In the genomic region with DNA sequence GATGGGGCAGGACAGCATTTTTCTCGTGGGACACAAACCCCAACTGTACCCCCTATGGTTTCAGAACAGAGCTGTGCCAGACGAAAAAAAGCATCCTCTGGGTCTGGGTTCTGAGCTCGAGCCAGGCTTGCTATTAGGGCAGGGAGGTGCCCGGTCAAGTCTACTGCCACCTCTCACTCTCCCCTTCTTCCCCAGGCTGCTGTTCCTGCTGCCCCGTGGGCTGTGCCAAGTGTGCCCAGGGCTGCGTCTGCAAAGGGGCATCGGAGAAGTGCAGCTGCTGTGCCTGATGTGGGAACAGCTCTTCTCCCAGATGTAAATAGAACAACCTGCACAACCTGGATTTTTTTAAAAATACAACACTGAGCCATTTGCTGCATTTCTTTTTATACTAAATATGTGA, we compare ENCODE assay signal across 9 cellular contexts. TPM values are rescaled to one million over a fixed set of nuclear protein-coding genes. Genes with fewer than 3 reads are reported as not detected.
A peak's percentile ranks its signal among the peaks of the same experiment; 100 is the strongest.
DNase-seq lines count a peak whose midpoint lies in the region; ATAC-seq and TF ChIP-seq lines count a peak whose summit lies in the region.
"Had no signal": no experiment of that assay in that cellular context is flagged by ENCODE, and none has a peak within 500 bp of the region (broad histone marks: within the 10 kb centered on the region; RNA-seq: fewer than 3 reads in every experiment).

No MANE protein-coding gene starts in this region.

- H3K9me2 ChIP-seq in GM23248 (ENCODE audit: insufficient read depth): no peaks in the 10 kb centered on the region

- H3K9me3 ChIP-seq in GM23248 (ENCODE audit: low read depth) (no peaks in the 10 kb centered on the region), psoas muscle (no peaks in the 10 kb centered on the region)

- no peak overlapping the region for H2AFZ ChIP-seq in GM23248

- CTCF ChIA-PET in activated CD8-positive, alpha-beta T cell treated with anti-CD3 and anti-CD28 coated beads, Interleukin-2, amount 10 ng/mL, durations not matched to agents 7 days and 5 days (lab: Charles Lee): interaction anchor here (1.5 to 1.7 kb wide), 2 partner anchors 10 to 26 kb away, joined by 3 to 5 read pairs; no protein-coding TSS in a partner anchor

- H3K79me2 ChIP-seq in GM23248 (ENCODE audit: insufficient read depth): peaks cover 11% of the 10 kb centered on the region

- peaks cover 34% of the 10 kb centered on the region for H3F3A ChIP-seq in GM23248 (ENCODE audit: insufficient read depth)

- peaks cover 41% of the 10 kb centered on the region for H3K27me3 Mint-ChIP-seq in activated CD8-positive, alpha-beta T cell treated with anti-CD3 and anti-CD28 coated beads, Interleukin-2, amount 10 ng/mL, durations not matched to agents 7 days and 5 days (ENCODE audit: low read depth)

- H3K4me3 Mint-ChIP-seq in activated CD8-positive, alpha-beta T cell treated with anti-CD3 and anti-CD28 coated beads, Interleukin-2, amount 10 ng/mL, durations not matched to agents 7 days and 5 days: peak overlapping the region; percentile 81

- H3K9ac ChIP-seq in GM23248: peak overlapping the region; percentile 96

- peak overlapping the region; percentile 98 for H3K27ac ChIP-seq in GM23248
- peak overlapping the region; percentile 97 for H3K27ac ChIP-seq in psoas muscle
- H3K27ac ChIP-seq: cardiac muscle cell had no signal

- H3K4me1 Mint-ChIP-seq in activated CD8-positive, alpha-beta T cell treated with anti-CD3 and anti-CD28 coated beads, Interleukin-2, amount 10 ng/mL, durations not matched to agents 7 days and 5 days (ENCODE audit: low read depth): peaks cover 20% of the 10 kb centered on the region

- peak; percentile 24 for DNase-seq in GM23248
- DNase-seq in activated CD8-positive, alpha-beta T cell treated with anti-CD3 and anti-CD28 coated beads, Interleukin-2, amount 10 ng/mL, durations not matched to agents 7 days and 5 days: no peak
- DNase-seq in fibroblast of the aortic adventitia (ENCODE audit: low read depth): no peak
- DNase-seq in psoas muscle: no peak
- no peak for DNase-seq in dedifferentiated amniotic fluid mesenchymal stem cell (ENCODE audit: extremely low spot score)
- DNase-seq in NCI-H2081 treated with DMSO at 0.1 percent for 48 hours (lab: John Stamatoyannopoulos, UW): no peak

- H4K20me1 ChIP-seq in GM23248 (ENCODE audit: insufficient read depth): no peaks in the 10 kb centered on the region

- no peaks in the 10 kb centered on the region for H3K36me3 Mint-ChIP-seq in activated CD8-positive, alpha-beta T cell treated with anti-CD3 and anti-CD28 coated beads, Interleukin-2, amount 10 ng/mL, durations not matched to agents 7 days and 5 days (ENCODE audit: low read depth)

- H3K4me2 ChIP-seq in GM23248 (ENCODE audit: unreplicated experiment): peak overlapping the region; percentile 98

- intact Hi-C loops in psoas muscle (cut with DNase I): no loop called here

- H3K36me3 ChIP-seq in GM23248 (ENCODE audit: low read depth) (no peaks in the 10 kb centered on the region), psoas muscle (ENCODE audit: insufficient read depth in 1 of 2, low read depth in 1 of 2) (no peaks in the 10 kb centered on the region)
- H3K36me3 ChIP-seq: cardiac muscle cell had no signal

- H3K4me3 ChIP-seq in GM23248 (peak overlapping the region; percentile 91), fibroblast of the aortic adventitia (ENCODE audit: low read depth, low read length) (peak overlapping the region; percentile 81), psoas muscle (peak overlapping the region; percentile 85)
- H3K4me3 ChIP-seq: cardiac muscle cell had no signal

- no peak for ATAC-seq in activated CD8-positive, alpha-beta T cell treated with anti-CD3 and anti-CD28 coated beads, Interleukin-2, amount 10 ng/mL, durations not matched to agents 7 days and 5 days
- peak in 3 of 4 donors; percentile 12 to 22 (median 15) for ATAC-seq in psoas muscle
- ATAC-seq in HG03139 (IDR thresholded peaks at IDR 0.05; ENCODE audit: unreplicated experiment): no peak
- no peak for ATAC-seq in GM18498 (IDR thresholded peaks at IDR 0.05; ENCODE audit: unreplicated experiment)

- H3K27me3 ChIP-seq in GM23248 (replicated peaks; ENCODE audit: insufficient read depth) (no peaks in the 10 kb centered on the region), psoas muscle (ENCODE audit: insufficient read depth in 3 of 3, low read length in 2 of 3) (no peaks in the 10 kb centered on the region)

- no peak overlapping the region for H3K27ac Mint-ChIP-seq in activated CD8-positive, alpha-beta T cell treated with anti-CD3 and anti-CD28 coated beads, Interleukin-2, amount 10 ng/mL, durations not matched to agents 7 days and 5 days

- TF ChIP-seq CTCF in fibroblast of the aortic adventitia (IDR thresholded peaks at IDR 0.05; ENCODE audit: insufficient read depth, low read length): no peak
- no peak for TF ChIP-seq CTCF in psoas muscle (IDR thresholded peaks at IDR 0.05)

- in situ Hi-C loops in GM23248 (cut with MboI): no loop called here

- POLR2A ChIA-PET in activated CD8-positive, alpha-beta T cell treated with anti-CD3 and anti-CD28 coated beads, Interleukin-2, amount 10 ng/mL, durations not matched to agents 7 days and 5 days (lab: Charles Lee): interaction anchor here (1.5 to 4.7 kb wide), 4 partner anchors 10 to 56 kb away, joined by 4 to 56 read pairs (median 12); partner anchors contain the start of genes MT1X and MT2A

- WGBS in GM23248 (ENCODE audit: low coverage in 1 of 2, low lambda C conversion rate in 2 of 2, missing lambda C conversion rate in 2 of 2), 2 experiments: 1 to 7% methylated on average over 7 of the region's 7 CpGs
- WGBS in psoas muscle, 3 donors: 36 to 49% (median 36%) methylated on average over 7 of the region's 7 CpGs

- peaks cover 4% of the 10 kb centered on the region; the same call in 1 of the 2 replicates for H3K4me1 ChIP-seq in GM23248 (ENCODE audit: insufficient read depth)
- H3K4me1 ChIP-seq in psoas muscle: peaks cover 33% of the 10 kb centered on the region

- H3K9me3 Mint-ChIP-seq in activated CD8-positive, alpha-beta T cell treated with anti-CD3 and anti-CD28 coated beads, Interleukin-2, amount 10 ng/mL, durations not matched to agents 7 days and 5 days (ENCODE audit: insufficient read depth): no peaks in the 10 kb centered on the region

RNA-seq across cellular contexts. Expression of gene MT1E, which starts 1.1 kb away (rescaled TPM):
- 178 TPM in 2 replicates for total RNA-seq in GM23248 (2014; rRNA removed; shearing (Covaris generic))
- polyA plus RNA-seq in GM23248 (2016; fragmentation: Nextera tagmentation; extraction: Ambion mirVana) (329 and 352 TPM in 2 replicates), psoas muscle (100 to 1,000 TPM; 122 to 556 (median 477) TPM)
- 10 to 100 TPM; 65.0 to 74.8 TPM for total RNA-seq in activated CD8-positive, alpha-beta T cell treated with anti-CD3 and anti-CD28 coated beads, Interleukin-2, amount 10 ng/mL, durations not matched to agents 7 days and 5 days
- total RNA-seq in fibroblast of the aortic adventitia (ENCODE audit: low replicate concordance) (54.7 and 103 TPM in 2 replicates), psoas muscle (100 to 1,000 TPM in 2 of 4 donors, 10 to 100 TPM in 2; 44.1 to 669 (median 256) TPM)

RNA-seq across cellular contexts. Expression of gene MT1M, which starts 5.8 kb away (rescaled TPM):
- 3.8 and 8.2 TPM in 2 replicates for total RNA-seq in GM23248 (2014; rRNA removed; shearing (Covaris generic))
- polyA plus RNA-seq in GM23248 (2016; fragmentation: Nextera tagmentation; extraction: Ambion mirVana) (15.2 and 20.1 TPM in 2 replicates), psoas muscle (100 to 1,000 TPM in 2 of 3 donors, 10 to 100 TPM in 1; 21.8 to 569 (median 300) TPM)
- total RNA-seq in activated CD8-positive, alpha-beta T cell treated with anti-CD3 and anti-CD28 coated beads, Interleukin-2, amount 10 ng/mL, durations not matched to agents 7 days and 5 days: not detected
- total RNA-seq in fibroblast of the aortic adventitia (ENCODE audit: low replicate concordance) (3.4 and 10.3 TPM in 2 replicates), psoas muscle (100 to 1,000 TPM in 1 of 4 donors, 10 to 100 TPM in 1, 1 to 10 TPM in 2; 1.4 to 288 (median 12.8) TPM)
- total RNA-seq: cardiac muscle cell had no signal
- polyA plus RNA-seq: cardiac muscle cell had no signal

RNA-seq across cellular contexts. Expression of gene MT1A, which starts 11.8 kb away (rescaled TPM):
- total RNA-seq in GM23248 (2014; rRNA removed; shearing (Covaris generic)): not detected in 2 replicates
- polyA plus RNA-seq in GM23248 (2016; fragmentation: Nextera tagmentation; extraction: Ambion mirVana) (2.3 and 3.3 TPM in 2 replicates), psoas muscle (1,000 to 10,000 TPM in 2 of 3 donors, 100 to 1,000 TPM in 1; 128 to 4,396 (median 1,331) TPM)
- not detected for total RNA-seq in activated CD8-positive, alpha-beta T cell treated with anti-CD3 and anti-CD28 coated beads, Interleukin-2, amount 10 ng/mL, durations not matched to agents 7 days and 5 days
- total RNA-seq in fibroblast of the aortic adventitia (ENCODE audit: low replicate concordance) (0.72 TPM in 1 of 2 replicates, not detected in the other), psoas muscle (1,000 to 10,000 TPM in 1 of 4 donors, 10 to 100 TPM in 1, 1 to 10 TPM in 2; 4.0 to 1,028 (median 22.4) TPM)
- total RNA-seq: cardiac muscle cell had no signal
- polyA plus RNA-seq: cardiac muscle cell had no signal

RNA-seq across cellular contexts. Expression of gene MT2A, which starts 18.3 kb away (rescaled TPM):
- total RNA-seq in GM23248 (2014; rRNA removed; shearing (Covaris generic)): 109 and 211 TPM in 2 replicates
- polyA plus RNA-seq in GM23248 (2016; fragmentation: Nextera tagmentation; extraction: Ambion mirVana) (3,414 and 3,441 TPM in 2 replicates), psoas muscle (over 10,000 TPM in 1 of 3 donors, 1,000 to 10,000 TPM in 2; 1,603 to 11,565 (median 3,170) TPM)
- 100 to 1,000 TPM; 186 to 210 TPM for total RNA-seq in activated CD8-positive, alpha-beta T cell treated with anti-CD3 and anti-CD28 coated beads, Interleukin-2, amount 10 ng/mL, durations not matched to agents 7 days and 5 days
- total RNA-seq in fibroblast of the aortic adventitia (ENCODE audit: low replicate concordance) (8.3 and 114 TPM in 2 replicates), psoas muscle (1,000 to 10,000 TPM in 3 of 4 donors, 100 to 1,000 TPM in 1; 342 to 5,614 (median 2,291) TPM)
- total RNA-seq: cardiac muscle cell had no signal

RNA-seq across cellular contexts. Expression of gene MT1B, which starts 25.0 kb away (rescaled TPM):
- not detected in 2 replicates for total RNA-seq in GM23248 (2014; rRNA removed; shearing (Covaris generic))
- polyA plus RNA-seq in GM23248 (2016; fragmentation: Nextera tagmentation; extraction: Ambion mirVana): not detected in 2 replicates
- not detected for total RNA-seq in activated CD8-positive, alpha-beta T cell treated with anti-CD3 and anti-CD28 coated beads, Interleukin-2, amount 10 ng/mL, durations not matched to agents 7 days and 5 days
- not detected in 2 replicates for total RNA-seq in fibroblast of the aortic adventitia (ENCODE audit: low replicate concordance)
- total RNA-seq in psoas muscle: not detected
- not detected for polyA plus RNA-seq in psoas muscle
- total RNA-seq: cardiac muscle cell had no signal
- polyA plus RNA-seq: cardiac muscle cell had no signal

Comparison
In these comparisons a context has a peak if more than half of its experiments do, and no peak if none do; other contexts are left out.
1. ATAC-seq: peak in psoas muscle (3 of 4); none in activated CD8-positive, alpha-beta T cell treated with anti-CD3 and anti-CD28 coated beads, Interleukin-2, amount 10 ng/mL, durations not matched to agents 7 days and 5 days (single experiment), HG03139 (single experiment) and GM18498 (single experiment).
2. Peak in every context shown above with its lines, with median percentiles within 50 percentile points of each other: H3K4me3 ChIP-seq.